Comparison of ENCODE assay signal across 9 cellular contexts in genomic region chr4:134906404-134907023, GRCh38.
DNase-seq lines count a peak whose midpoint lies in the region; ATAC-seq, FAIRE-seq and TF ChIP-seq lines count a peak whose summit lies in the region.
"Had no signal": no experiment of that assay in that cellular context is flagged by ENCODE, and none has a peak within 500 bp of the region (broad histone marks: within the 10 kb centered on the region; RNA-seq: fewer than 3 reads in every experiment).

No MANE protein-coding gene starts in this region.

- WGBS in liver, result 46% methylated on average over 2 of the region's 2 CpGs

- H3K79me2 ChIP-seq in astrocyte (ENCODE audit: insufficient read depth, low read length), result no peaks in the 10 kb centered on the region

- H3K4me2 ChIP-seq in astrocyte (ENCODE audit: low read length), result no peak overlapping the region

- H2AFZ ChIP-seq in astrocyte (ENCODE audit: low read depth, low read length), result no peak overlapping the region

- no peak overlapping the region for H3K4me3 Mint-ChIP-seq in astrocyte (ENCODE audit: unreplicated experiment)

- H3K36me3 Mint-ChIP-seq in astrocyte (ENCODE audit: low read depth, unreplicated experiment), result no peaks in the 10 kb centered on the region

- no peak overlapping the region for H3K27ac Mint-ChIP-seq in astrocyte (ENCODE audit: unreplicated experiment)

- H3K9ac ChIP-seq in astrocyte (ENCODE audit: low read length) (no peak overlapping the region), liver (ENCODE audit: low read depth in 1 of 2, low read length in 2 of 2) (no peak overlapping the region)

- no peak overlapping the region for H3K4me3 ChIP-seq in astrocyte (ENCODE audit: insufficient read depth, low read depth, low read length)
- no peak overlapping the region for H3K4me3 ChIP-seq in liver (ENCODE audit: low read depth in 1 of 3, low read length in 3 of 3)

- H3K4me1 Mint-ChIP-seq in astrocyte (ENCODE audit: low read depth, unreplicated experiment), result no peaks in the 10 kb centered on the region

- FAIRE-seq in astrocyte (lab: Jason Lieb, UNC), result no peak

- H3K4me1 ChIP-seq in astrocyte (ENCODE audit: insufficient read depth, low read length) (no peaks in the 10 kb centered on the region), liver (ENCODE audit: control insufficient read depth in 4 of 4, insufficient read depth in 4 of 4, low read length in 3 of 4) (no peaks in the 10 kb centered on the region)

- H3K27me3 ChIP-seq in astrocyte (ENCODE audit: insufficient read depth, low read length), result no peaks in the 10 kb centered on the region
- no peaks in the 10 kb centered on the region for H3K27me3 ChIP-seq in liver (ENCODE audit: control insufficient read depth in 4 of 4, insufficient read depth in 4 of 4, low read length in 3 of 4)

- DNase-seq in DMS153 (lab: John Stamatoyannopoulos, UW) (peak; percentile 35), astrocyte (ENCODE audit: low read depth) (peak; percentile 2), SW480 (ENCODE audit: low spot score) (no peak)
- DNase-seq: left cardiac atrium had no signal

- TF ChIP-seq CTCF in LNCAP (IDR thresholded peaks at IDR 0.05) (peak; percentile 55), astrocyte (IDR thresholded peaks at IDR 0.05; ENCODE audit: insufficient read depth, low read depth, low read length) (peak; percentile 37), liver (IDR thresholded peaks at IDR 0.05; ENCODE audit: low read depth, low read length, missing input control) (no peak)

- no peaks in the 10 kb centered on the region for H3K9me3 ChIP-seq in astrocyte (ENCODE audit: insufficient read depth, low read depth, low read length)
- no peaks in the 10 kb centered on the region for H3K9me3 ChIP-seq in liver (ENCODE audit: control insufficient read depth in 4 of 4, low read length in 3 of 4)

- H3K27ac ChIP-seq in astrocyte (ENCODE audit: low read depth, low read length) (no peak overlapping the region), liver (ENCODE audit: low read depth in 1 of 2, low read length in 2 of 2) (no peak overlapping the region)

- H3K9me3 Mint-ChIP-seq in astrocyte (ENCODE audit: unreplicated experiment), result no peaks in the 10 kb centered on the region

- H3K36me3 ChIP-seq in astrocyte (ENCODE audit: insufficient read depth, low read length), result no peaks in the 10 kb centered on the region
- H3K36me3 ChIP-seq in liver (ENCODE audit: control insufficient read depth in 4 of 4, insufficient read depth in 3 of 4, low read depth in 1 of 4, low read length in 3 of 4), result no peaks in the 10 kb centered on the region

- no peaks in the 10 kb centered on the region for H4K20me1 ChIP-seq in astrocyte (ENCODE audit: insufficient read depth, low read length)

- no peaks in the 10 kb centered on the region for H3K27me3 Mint-ChIP-seq in astrocyte (ENCODE audit: low read depth, unreplicated experiment)

- TF ChIP-seq RAD21 in liver (IDR thresholded peaks at IDR 0.05), result peak; percentile 46 to 53

- ATAC-seq in HG03025 (IDR thresholded peaks at IDR 0.05; ENCODE audit: low FRiP score, unreplicated experiment), result no peak
- ATAC-seq in HG02798 (IDR thresholded peaks at IDR 0.05; ENCODE audit: poor library complexity, unreplicated experiment), result no peak
- ATAC-seq in HG03460 (IDR thresholded peaks at IDR 0.05; ENCODE audit: unreplicated experiment), result no peak

TF ChIP-seq in liver, 16 proteins besides CTCF, POLR2A, EP300 and RAD21:
- TF ChIP-seq ATF3 (IDR thresholded peaks at IDR 0.05), result no peak
- no peak for TF ChIP-seq ZBTB33 (IDR thresholded peaks at IDR 0.05)
- TF ChIP-seq TAF1 (conservative IDR thresholded peaks at IDR 0.05), result no peak
- no peak for TF ChIP-seq NR2F2 (IDR thresholded peaks at IDR 0.05)
- no peak for TF ChIP-seq MAX (IDR thresholded peaks at IDR 0.05)
- no peak for TF ChIP-seq EGR1 (IDR thresholded peaks at IDR 0.05; ENCODE audit: low read depth in 2 of 2)
- TF ChIP-seq HNF4A (conservative IDR thresholded peaks at IDR 0.05), result no peak
- TF ChIP-seq JUND (IDR thresholded peaks at IDR 0.05), result no peak
- no peak for TF ChIP-seq RXRA (IDR thresholded peaks at IDR 0.05)
- no peak for TF ChIP-seq REST (IDR thresholded peaks at IDR 0.05)
- no peak for TF ChIP-seq GABPA (IDR thresholded peaks at IDR 0.05 in 1 of 2, conservative IDR thresholded peaks at IDR 0.05 in 1 of 2)
- no peak for TF ChIP-seq YY1 (IDR thresholded peaks at IDR 0.05)
- TF ChIP-seq FOXA1 (IDR thresholded peaks at IDR 0.05), result no peak
- no peak for TF ChIP-seq SP1 (IDR thresholded peaks at IDR 0.05)
- no peak for TF ChIP-seq FOXA2 (IDR thresholded peaks at IDR 0.05)
- TF ChIP-seq HNF4G (IDR thresholded peaks at IDR 0.05), result no peak
